ENCODE assay signal across 1 cellular context in genomic region chr19:8209111-8209964, GRCh38.
TF ChIP-seq lines count a peak whose summit lies in the region.

TSS of gene CERS4 (plus strand) at chr19:8209370. CDS start at chr19:8251077, 41,707 bp downstream.

TF ChIP-seq in GM12878, 131 proteins besides CTCF, POLR2A, EP300 and RAD21 (continued from another document):
- no peak for TF ChIP-seq ZBED1 (IDR thresholded peaks at IDR 0.05; ENCODE audit: borderline replicate concordance)
- TF ChIP-seq YBX1 (IDR thresholded peaks at IDR 0.05) = no peak
- TF ChIP-seq LARP7 (IDR thresholded peaks at IDR 0.05) = no peak
- no peak for TF ChIP-seq SPI1 (IDR thresholded peaks at IDR 0.05; ENCODE audit: borderline replicate concordance, insufficient read depth, low read depth, low read length)
- no peak for TF ChIP-seq SMAD1 (IDR thresholded peaks at IDR 0.05; ENCODE audit: low read depth, partially characterized antibody)
- TF ChIP-seq RAD51 (IDR thresholded peaks at IDR 0.05) = 0 out of 2 replicates have a peak, but pooled peaks have one; percentile 11
- TF ChIP-seq RCOR1 (conservative IDR thresholded peaks at IDR 0.05; ENCODE audit: low read depth, low read length) = no peak
- TF ChIP-seq ASH2L (IDR thresholded peaks at IDR 0.05; ENCODE audit: borderline replicate concordance, low read depth) = no peak
- peak; percentile 59; the same call in 1 of the 2 replicates for TF ChIP-seq MAX (IDR thresholded peaks at IDR 0.05; ENCODE audit: low read depth, low read length)
- TF ChIP-seq PBX3 (IDR thresholded peaks at IDR 0.05; ENCODE audit: insufficient replicate concordance, low read depth, low read length) = no peak
- peak; percentile 72 for TF ChIP-seq CREB1 (IDR thresholded peaks at IDR 0.05; ENCODE audit: low read depth)
- no peak for TF ChIP-seq NFIC (IDR thresholded peaks at IDR 0.05; ENCODE audit: low read depth, low read length)
- peak; percentile 26; the same call in 1 of the 2 replicates for TF ChIP-seq NR2C1 (IDR thresholded peaks at IDR 0.05)
- no peak for TF ChIP-seq BRCA1 (IDR thresholded peaks at IDR 0.05; ENCODE audit: low read depth, low read length)
- TF ChIP-seq CHD2 (IDR thresholded peaks at IDR 0.05; ENCODE audit: borderline replicate concordance, low read depth, low read length) = no peak
- TF ChIP-seq KDM1A (IDR thresholded peaks at IDR 0.05; ENCODE audit: borderline replicate concordance) = no peak
- TF ChIP-seq BMI1 (IDR thresholded peaks at IDR 0.05; ENCODE audit: borderline replicate concordance) = no peak
- TF ChIP-seq CHD4 (IDR thresholded peaks at IDR 0.05) = no peak
- TF ChIP-seq BCLAF1 (IDR thresholded peaks at IDR 0.05) = no peak
- no peak for TF ChIP-seq MTA3 (IDR thresholded peaks at IDR 0.05; ENCODE audit: borderline replicate concordance, low read length)
- no peak for TF ChIP-seq CUX1 (IDR thresholded peaks at IDR 0.05; ENCODE audit: insufficient replicate concordance, low read depth, low read length)
- peak; percentile 64; the same call in 1 of the 2 replicates for TF ChIP-seq ZNF217 (IDR thresholded peaks at IDR 0.05)
- TF ChIP-seq ZNF274 (IDR thresholded peaks at IDR 0.05; ENCODE audit: insufficient read depth, insufficient read length) = no peak
- peak; percentile 82 for TF ChIP-seq DPF2 (IDR thresholded peaks at IDR 0.05)
- TF ChIP-seq FOS (IDR thresholded peaks at IDR 0.05; ENCODE audit: borderline replicate concordance, extremely low read depth, insufficient read length) = no peak
- TF ChIP-seq TBL1XR1 (IDR thresholded peaks at IDR 0.05; ENCODE audit: low read depth, low read length) = no peak
- TF ChIP-seq EGR1 (IDR thresholded peaks at IDR 0.05; ENCODE audit: borderline replicate concordance in 1 of 2, low read depth in 2 of 2, low read length in 2 of 2) = peak in 1 of 2 experiments; percentile 21; a peak in 1 of 3 replicates
- peak; percentile 58 for TF ChIP-seq MYC (IDR thresholded peaks at IDR 0.05; ENCODE audit: insufficient read depth, insufficient read length, insufficient replicate concordance, low read length, severe bottlenecking)
- no peak for TF ChIP-seq SUPT20H (IDR thresholded peaks at IDR 0.05; ENCODE audit: borderline replicate concordance, control insufficient read depth, low read depth, low read length)
- TF ChIP-seq, protein P1, sequence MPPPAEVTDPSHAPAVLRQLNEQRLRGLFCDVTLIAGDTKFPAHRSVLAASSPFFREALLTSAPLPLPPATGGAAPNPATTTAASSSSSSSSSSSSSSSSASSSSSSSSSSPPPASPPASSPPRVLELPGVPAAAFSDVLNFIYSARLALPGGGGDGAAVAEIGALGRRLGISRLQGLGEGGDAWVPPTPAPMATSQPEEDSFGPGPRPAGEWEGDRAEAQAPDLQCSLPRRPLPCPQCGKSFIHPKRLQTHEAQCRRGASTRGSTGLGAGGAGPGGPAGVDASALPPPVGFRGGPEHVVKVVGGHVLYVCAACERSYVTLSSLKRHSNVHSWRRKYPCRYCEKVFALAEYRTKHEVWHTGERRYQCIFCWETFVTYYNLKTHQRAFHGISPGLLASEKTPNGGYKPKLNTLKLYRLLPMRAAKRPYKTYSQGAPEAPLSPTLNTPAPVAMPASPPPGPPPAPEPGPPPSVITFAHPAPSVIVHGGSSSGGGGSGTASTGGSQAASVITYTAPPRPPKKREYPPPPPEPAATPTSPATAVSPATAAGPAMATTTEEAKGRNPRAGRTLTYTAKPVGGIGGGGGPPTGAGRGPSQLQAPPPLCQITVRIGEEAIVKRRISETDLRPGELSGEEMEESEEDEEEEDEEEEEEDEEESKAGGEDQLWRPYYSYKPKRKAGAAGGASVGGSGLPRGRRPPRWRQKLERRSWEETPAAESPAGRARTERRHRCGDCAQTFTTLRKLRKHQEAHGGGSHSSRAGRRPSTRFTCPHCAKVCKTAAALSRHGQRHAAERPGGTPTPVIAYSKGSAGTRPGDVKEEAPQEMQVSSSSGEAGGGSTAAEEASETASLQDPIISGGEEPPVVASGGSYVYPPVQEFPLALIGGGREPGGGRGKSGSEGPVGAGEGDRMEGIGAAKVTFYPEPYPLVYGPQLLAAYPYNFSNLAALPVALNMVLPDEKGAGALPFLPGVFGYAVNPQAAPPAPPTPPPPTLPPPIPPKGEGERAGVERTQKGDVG (CRISPR knock-in tag; IDR thresholded peaks at IDR 0.05) = no peak
- no peak for TF ChIP-seq SIX5 (IDR thresholded peaks at IDR 0.05; ENCODE audit: low read depth, low read length, severe bottlenecking)
- TF ChIP-seq JUND (IDR thresholded peaks at IDR 0.05; ENCODE audit: low read depth, low read length) = 0 out of 2 replicates have a peak, but pooled peaks have one; percentile 17
- TF ChIP-seq USF1 (IDR thresholded peaks at IDR 0.05; ENCODE audit: borderline replicate concordance, extremely low read length, insufficient read depth, low read depth, low read length) = peak; percentile 57
